Comparison of ENCODE assay signal across 2 cellular contexts in genomic region chr5:146219243-146219642, GRCh38.
TF ChIP-seq lines count a peak whose summit lies in the region.

No MANE protein-coding gene starts in this region.

TF ChIP-seq in HCT116, 20 proteins besides CTCF, POLR2A, EP300 and RAD21:
- no peak for TF ChIP-seq JUND (IDR thresholded peaks at IDR 0.05)
- no peak for TF ChIP-seq MAX (IDR thresholded peaks at IDR 0.05)
- no peak for TF ChIP-seq EGR1 (IDR thresholded peaks at IDR 0.05; ENCODE audit: low read depth)
- TF ChIP-seq YY1 (IDR thresholded peaks at IDR 0.05; ENCODE audit: extremely low read depth, insufficient replicate concordance, low read depth, low read length) = no peak
- TF ChIP-seq CEBPB (IDR thresholded peaks at IDR 0.05; ENCODE audit: low read depth) = no peak
- TF ChIP-seq ELF1 (IDR thresholded peaks at IDR 0.05; ENCODE audit: borderline replicate concordance, low read depth) = no peak
- TF ChIP-seq SIN3A (IDR thresholded peaks at IDR 0.05; ENCODE audit: low read depth) = no peak
- no peak for TF ChIP-seq REST (IDR thresholded peaks at IDR 0.05; ENCODE audit: low read depth)
- TF ChIP-seq ATF3 (IDR thresholded peaks at IDR 0.05) = no peak
- TF ChIP-seq ZFX (IDR thresholded peaks at IDR 0.05) = no peak
- no peak for TF ChIP-seq FOSL1 (IDR thresholded peaks at IDR 0.05; ENCODE audit: low read depth)
- no peak for TF ChIP-seq EZH2 (IDR thresholded peaks at IDR 0.05)
- no peak for TF ChIP-seq ZBTB33 (IDR thresholded peaks at IDR 0.05; ENCODE audit: extremely low read depth, insufficient replicate concordance, low read length)
- TF ChIP-seq TCF7L2 (IDR thresholded peaks at IDR 0.05; ENCODE audit: borderline replicate concordance, extremely low read depth, insufficient read depth, insufficient read length) = no peak
- no peak for TF ChIP-seq SP1 (IDR thresholded peaks at IDR 0.05; ENCODE audit: low read depth)
- no peak for TF ChIP-seq CBX3 (IDR thresholded peaks at IDR 0.05; ENCODE audit: low read depth)

TF ChIP-seq in K562, 482 proteins besides CTCF, POLR2A, EP300 and RAD21:
- TF ChIP-seq MAFK (IDR thresholded peaks at IDR 0.05; ENCODE audit: low read length) = peak; percentile 11; the same call in 1 of the 2 replicates
- TF ChIP-seq C11orf30 (IDR thresholded peaks at IDR 0.05; ENCODE audit: low read depth) = peak; percentile 14; the same call in 1 of the 2 replicates
- TF ChIP-seq SIX5 (IDR thresholded peaks at IDR 0.05; ENCODE audit: borderline replicate concordance in 1 of 2, insufficient read depth in 1 of 2, low read depth in 1 of 2, low read length in 2 of 2) = no peak
- TF ChIP-seq HOXB6 (CRISPR knock-in tag; IDR thresholded peaks at IDR 0.05; ENCODE audit: borderline replicate concordance) = no peak
- TF ChIP-seq ZNF316 (IDR thresholded peaks at IDR 0.05) = peak; percentile 68
